21 cellular contexts compared by ENCODE assay signal in the genomic region with DNA sequence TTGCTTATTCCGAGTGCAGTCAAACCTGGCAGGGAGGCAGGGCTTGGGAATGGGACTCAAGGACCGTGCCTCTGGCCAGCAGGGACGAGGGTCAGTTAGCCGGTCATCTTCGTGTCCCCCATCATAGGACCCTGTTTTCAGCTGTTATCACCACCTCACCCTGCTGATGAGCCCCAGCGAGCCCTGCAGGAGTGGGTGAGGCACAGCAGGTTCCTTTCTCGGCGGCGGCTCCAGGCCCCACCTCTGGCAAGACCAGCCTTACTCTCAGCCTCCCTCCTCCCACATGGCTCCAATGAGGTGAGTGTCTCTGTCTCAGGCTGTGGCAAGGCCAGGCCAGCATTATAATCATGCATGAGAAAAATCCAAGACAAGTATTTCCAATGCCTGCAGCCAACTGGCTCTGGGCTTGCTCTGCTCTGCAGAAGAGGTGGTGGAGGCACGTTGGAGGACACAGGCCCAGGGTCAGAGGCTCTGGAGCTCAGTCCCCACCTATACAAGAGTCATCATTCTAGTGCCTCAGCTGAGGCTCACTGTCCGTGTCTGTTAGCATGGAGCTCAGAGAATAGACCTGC.
"Had no signal": no experiment of that assay in that cellular context is flagged by ENCODE, and none has a peak within 500 bp of the region (broad histone marks: within the 10 kb centered on the region; RNA-seq: fewer than 3 reads in every experiment).

No MANE protein-coding gene starts in this region.

- DNase-seq: activated CD4-positive, alpha-beta T cell treated with anti-CD3 and anti-CD28 coated beads for 1 hour; activated CD4-positive, alpha-beta T cell treated with anti-CD3 and anti-CD28 coated beads, Interleukin-2, amount 50 U/mL, for 1 hour; activated CD8-positive, alpha-beta T cell treated with anti-CD3 and anti-CD28 coated beads, Interleukin-2, amount 10 ng/mL, durations not matched to agents 7 days and 5 days; activated gamma-delta T cell treated with Interleukin-2 at 50 U/mL for 16 hours; endodermal cell; kidney; midbrain; right lobe of liver; stimulated activated CD4-positive, alpha-beta T cell treated with anti-CD3 and anti-CD28 coated beads, Interleukin-2, amount 100 ng/mL, for 48 hours; stimulated activated CD8-positive, alpha-beta memory T cell treated with anti-CD3 and anti-CD28 coated beads, Interleukin-4, amount 100 ng/mL, for 48 hours; stimulated activated naive B cell treated with anti-CD40 and anti-IgM and Interleukin-4, amounts not matched to agents 10 μg/mL and 1 μg/mL and 100 μg/mL, for 72 hours; T-helper 9 cell; transverse colon; uterus had no signal

- H3K9me3 ChIP-seq: ascending aorta, neutrophil, right lobe of liver, transverse colon, uterus had no signal

- H3K9me3 Mint-ChIP-seq: activated naive CD4-positive, alpha-beta T cell treated with anti-CD3 and anti-CD28 coated beads, Interleukin-2, amount 50 U/mL, for 24 hours; endodermal cell; natural killer cell treated with Interleukin-12 subunit alpha and Interleukin-12 subunit beta and Interleukin-15 and Interleukin-18, amount 100 ng/mL, for 72 hours; stimulated activated naive B cell treated with anti-CD40 and anti-IgM and Interleukin-4, amounts not matched to agents 10 μg/mL and 1 μg/mL and 100 μg/mL, for 72 hours had no signal

- H3K27ac Mint-ChIP-seq: activated CD8-positive, alpha-beta T cell treated with anti-CD3 and anti-CD28 coated beads, Interleukin-2, amount 10 ng/mL, durations not matched to agents 7 days and 5 days; activated naive CD4-positive, alpha-beta T cell treated with anti-CD3 and anti-CD28 coated beads, Interleukin-2, amount 50 U/mL, for 24 hours; natural killer cell treated with Interleukin-12 subunit alpha and Interleukin-12 subunit beta and Interleukin-15 and Interleukin-18, amount 100 ng/mL, for 72 hours; stimulated activated naive B cell treated with anti-CD40 and anti-IgM and Interleukin-4, amounts not matched to agents 10 μg/mL and 1 μg/mL and 100 μg/mL, for 72 hours had no signal

- H2AFZ ChIP-seq: parathyroid adenoma had no signal

- H3K36me3 ChIP-seq: ascending aorta, neutrophil, right lobe of liver, transverse colon, uterus had no signal

- H3K27me3 ChIP-seq: ascending aorta, neutrophil, right lobe of liver, transverse colon, uterus had no signal

- H3K4me3 Mint-ChIP-seq: activated CD8-positive, alpha-beta T cell treated with anti-CD3 and anti-CD28 coated beads, Interleukin-2, amount 10 ng/mL, durations not matched to agents 7 days and 5 days; activated naive CD4-positive, alpha-beta T cell treated with anti-CD3 and anti-CD28 coated beads, Interleukin-2, amount 50 U/mL, for 24 hours; endodermal cell; natural killer cell treated with Interleukin-12 subunit alpha and Interleukin-12 subunit beta and Interleukin-15 and Interleukin-18, amount 100 ng/mL, for 72 hours; stimulated activated naive B cell treated with anti-CD40 and anti-IgM and Interleukin-4, amounts not matched to agents 10 μg/mL and 1 μg/mL and 100 μg/mL, for 72 hours had no signal

- H3K79me2 ChIP-seq: parathyroid adenoma had no signal

- H3K4me3 ChIP-seq: ascending aorta, coronary artery, right lobe of liver, transverse colon, uterus had no signal

- H3K9ac ChIP-seq: parathyroid adenoma had no signal

- H3K4me1 Mint-ChIP-seq: activated naive CD4-positive, alpha-beta T cell treated with anti-CD3 and anti-CD28 coated beads, Interleukin-2, amount 50 U/mL, for 24 hours had no signal

- H3K4me1 ChIP-seq: parathyroid adenoma, right lobe of liver, transverse colon, uterus had no signal

- H3K27me3 Mint-ChIP-seq: activated naive CD4-positive, alpha-beta T cell treated with anti-CD3 and anti-CD28 coated beads, Interleukin-2, amount 50 U/mL, for 24 hours; natural killer cell treated with Interleukin-12 subunit alpha and Interleukin-12 subunit beta and Interleukin-15 and Interleukin-18, amount 100 ng/mL, for 72 hours had no signal

- ATAC-seq: activated CD8-positive, alpha-beta T cell treated with anti-CD3 and anti-CD28 coated beads, Interleukin-2, amount 10 ng/mL, durations not matched to agents 7 days and 5 days; stimulated activated naive B cell treated with anti-CD40 and anti-IgM and Interleukin-4, amounts not matched to agents 10 μg/mL and 1 μg/mL and 100 μg/mL, for 72 hours had no signal

- H3K27ac ChIP-seq: coronary artery, epithelial cell of prostate, neutrophil, parathyroid adenoma, right lobe of liver, transverse colon, uterus had no signal

- H3K36me3 Mint-ChIP-seq: natural killer cell treated with Interleukin-12 subunit alpha and Interleukin-12 subunit beta and Interleukin-15 and Interleukin-18, amount 100 ng/mL, for 72 hours had no signal
